In the genomic region with DNA sequence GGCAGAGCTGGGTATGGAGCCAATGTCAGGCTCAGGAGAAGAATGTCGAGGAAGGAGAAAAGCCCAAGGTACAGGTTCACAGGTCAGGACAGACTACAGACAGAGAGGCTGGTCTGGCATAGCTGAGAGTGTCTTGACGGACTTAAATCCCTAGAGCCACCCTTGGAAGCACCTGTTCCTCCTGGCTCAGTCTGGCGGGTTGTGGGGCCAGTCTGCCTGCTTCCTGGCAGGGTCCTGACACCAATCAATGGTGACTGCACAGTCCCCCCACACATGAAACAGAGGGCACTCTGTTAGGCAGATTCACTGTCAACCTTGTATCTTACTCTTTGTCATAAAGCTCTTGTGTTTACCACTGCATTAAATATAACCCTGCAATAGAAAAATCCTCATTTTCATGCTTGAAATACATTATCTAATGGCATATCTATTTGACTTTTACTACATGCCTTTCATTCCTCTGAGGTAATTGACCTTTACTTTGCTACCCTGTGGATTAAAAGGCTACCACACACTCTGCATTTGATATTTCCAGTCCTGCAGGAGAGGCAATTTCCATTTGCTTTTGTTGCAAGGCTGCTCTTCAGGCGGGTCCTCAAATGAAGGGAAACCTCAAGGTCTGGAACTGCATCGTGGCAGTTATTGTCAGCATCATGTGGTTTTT, we compare ENCODE assay signal across 17 cellular contexts.
DNase-seq lines count a peak whose midpoint lies in the region; ATAC-seq and TF ChIP-seq lines count a peak whose summit lies in the region.
"Had no signal": no experiment of that assay in that cellular context is flagged by ENCODE, and none has a peak within 500 bp of the region (broad histone marks: within the 10 kb centered on the region; RNA-seq: fewer than 3 reads in every experiment).

No MANE protein-coding gene starts in this region.

- intact Hi-C loops in right cardiac atrium (cut with DNase I) = no loop called here
- intact Hi-C loops in heart left ventricle (cut with DNase I) = no loop called here

- H3K9me3 ChIP-seq in right cardiac atrium (ENCODE audit: control insufficient read depth, low read length) (no peaks in the 10 kb centered on the region), heart left ventricle (no peaks in the 10 kb centered on the region)
- H3K9me3 ChIP-seq: BE2C had no signal

- peak; percentile 73 for TF ChIP-seq EP300 in Ishikawa (IDR thresholded peaks at IDR 0.05; ENCODE audit: borderline replicate concordance)

- no peaks in the 10 kb centered on the region for H3K36me3 Mint-ChIP-seq in stimulated activated effector memory CD8-positive, alpha-beta T cell treated with anti-CD3 and anti-CD28 coated beads, Interleukin-12 subunit alpha, Interleukin-12 subunit beta, amount 100 ng/mL, for 72 hours
- H3K36me3 Mint-ChIP-seq: CD4-positive, alpha-beta memory T cell had no signal

- 0 out of 2 replicates have a peak, but pooled peaks have one; percentile 4 for TF ChIP-seq RAD21 in Ishikawa (IDR thresholded peaks at IDR 0.05; ENCODE audit: low read depth)

- H3K27ac Mint-ChIP-seq in stimulated activated effector memory CD8-positive, alpha-beta T cell treated with anti-CD3 and anti-CD28 coated beads, Interleukin-12 subunit alpha, Interleukin-12 subunit beta, amount 100 ng/mL, for 72 hours = no peak overlapping the region
- H3K27ac Mint-ChIP-seq: CD4-positive, alpha-beta memory T cell had no signal

- peak; percentile 61 for DNase-seq in astrocyte of the hippocampus (ENCODE audit: low read depth, low spot score)
- DNase-seq in kidney tubule cell (ENCODE audit: low spot score) = peak; percentile 83
- DNase-seq in stimulated activated effector memory CD8-positive, alpha-beta T cell treated with anti-CD3 and anti-CD28 coated beads, Interleukin-12 subunit alpha, Interleukin-12 subunit beta, amount 100 ng/mL, for 72 hours (ENCODE audit: low spot score in 2 of 2) = no peak
- no peak for DNase-seq in right cardiac atrium
- no peak for DNase-seq in heart left ventricle
- DNase-seq: BE2C; CD4-positive, alpha-beta memory T cell; GF-D8; GOT3; KBM-7; NCI-H1436; NCI-H2029; NCI-H2171; NCI-H748 treated with DMSO at 0.1 percent for 48 hours had no signal

- no peak overlapping the region for H3K4me3 Mint-ChIP-seq in stimulated activated effector memory CD8-positive, alpha-beta T cell treated with anti-CD3 and anti-CD28 coated beads, Interleukin-12 subunit alpha, Interleukin-12 subunit beta, amount 100 ng/mL, for 72 hours
- H3K4me3 Mint-ChIP-seq: CD4-positive, alpha-beta memory T cell had no signal

- ATAC-seq in stimulated activated effector memory CD8-positive, alpha-beta T cell treated with anti-CD3 and anti-CD28 coated beads, Interleukin-12 subunit alpha, Interleukin-12 subunit beta, amount 100 ng/mL, for 72 hours = peak; percentile 40
- ATAC-seq in right cardiac atrium (no peak), HG02840 (IDR thresholded peaks at IDR 0.05; ENCODE audit: low FRiP score, unreplicated experiment) (no peak), heart left ventricle (no peak)

- no peaks in the 10 kb centered on the region for H3K9me3 Mint-ChIP-seq in stimulated activated effector memory CD8-positive, alpha-beta T cell treated with anti-CD3 and anti-CD28 coated beads, Interleukin-12 subunit alpha, Interleukin-12 subunit beta, amount 100 ng/mL, for 72 hours

- H3K4me1 ChIP-seq in right cardiac atrium (ENCODE audit: control insufficient read depth, insufficient read depth, low read length) = no peaks in the 10 kb centered on the region
- H3K4me1 ChIP-seq in heart left ventricle = no peaks in the 10 kb centered on the region
- H3K4me1 ChIP-seq: BE2C had no signal

- no peak for TF ChIP-seq POLR2A in heart left ventricle (IDR thresholded peaks at IDR 0.05)

- no peak for TF ChIP-seq CTCF in heart left ventricle (IDR thresholded peaks at IDR 0.05)

- WGBS in right cardiac atrium = 68% methylated on average over 5 of the region's 5 CpGs
- whole genome bisulfite sequencing in heart left ventricle, 4 donors = 65 to 72% (median 67%) methylated on average over 5 of the region's 5 CpGs

- no peaks in the 10 kb centered on the region for H3K36me3 ChIP-seq in heart left ventricle
- H3K36me3 ChIP-seq: BE2C had no signal

- no peak overlapping the region for H3K27ac ChIP-seq in right cardiac atrium (ENCODE audit: low read length)
- H3K27ac ChIP-seq in heart left ventricle = no peak overlapping the region
- H3K27ac ChIP-seq: RWPE1 had no signal

- H3K4me1 Mint-ChIP-seq in stimulated activated effector memory CD8-positive, alpha-beta T cell treated with anti-CD3 and anti-CD28 coated beads, Interleukin-12 subunit alpha, Interleukin-12 subunit beta, amount 100 ng/mL, for 72 hours = no peaks in the 10 kb centered on the region
- H3K4me1 Mint-ChIP-seq: CD4-positive, alpha-beta memory T cell had no signal

- H3K4me3 ChIP-seq in right cardiac atrium (ENCODE audit: low read length) (no peak overlapping the region), heart left ventricle (no peak overlapping the region)

- H3K27me3 ChIP-seq in right cardiac atrium (ENCODE audit: control insufficient read depth, insufficient read depth) = no peaks in the 10 kb centered on the region
- H3K27me3 ChIP-seq in heart left ventricle = no peaks in the 10 kb centered on the region
- H3K27me3 ChIP-seq: BE2C had no signal

TF ChIP-seq in Ishikawa, 13 proteins besides CTCF, POLR2A, EP300 and RAD21:
- TF ChIP-seq CEBPB (IDR thresholded peaks at IDR 0.05) = no peak
- TF ChIP-seq EGR1 (IDR thresholded peaks at IDR 0.05) = no peak
- TF ChIP-seq, protein P1, sequence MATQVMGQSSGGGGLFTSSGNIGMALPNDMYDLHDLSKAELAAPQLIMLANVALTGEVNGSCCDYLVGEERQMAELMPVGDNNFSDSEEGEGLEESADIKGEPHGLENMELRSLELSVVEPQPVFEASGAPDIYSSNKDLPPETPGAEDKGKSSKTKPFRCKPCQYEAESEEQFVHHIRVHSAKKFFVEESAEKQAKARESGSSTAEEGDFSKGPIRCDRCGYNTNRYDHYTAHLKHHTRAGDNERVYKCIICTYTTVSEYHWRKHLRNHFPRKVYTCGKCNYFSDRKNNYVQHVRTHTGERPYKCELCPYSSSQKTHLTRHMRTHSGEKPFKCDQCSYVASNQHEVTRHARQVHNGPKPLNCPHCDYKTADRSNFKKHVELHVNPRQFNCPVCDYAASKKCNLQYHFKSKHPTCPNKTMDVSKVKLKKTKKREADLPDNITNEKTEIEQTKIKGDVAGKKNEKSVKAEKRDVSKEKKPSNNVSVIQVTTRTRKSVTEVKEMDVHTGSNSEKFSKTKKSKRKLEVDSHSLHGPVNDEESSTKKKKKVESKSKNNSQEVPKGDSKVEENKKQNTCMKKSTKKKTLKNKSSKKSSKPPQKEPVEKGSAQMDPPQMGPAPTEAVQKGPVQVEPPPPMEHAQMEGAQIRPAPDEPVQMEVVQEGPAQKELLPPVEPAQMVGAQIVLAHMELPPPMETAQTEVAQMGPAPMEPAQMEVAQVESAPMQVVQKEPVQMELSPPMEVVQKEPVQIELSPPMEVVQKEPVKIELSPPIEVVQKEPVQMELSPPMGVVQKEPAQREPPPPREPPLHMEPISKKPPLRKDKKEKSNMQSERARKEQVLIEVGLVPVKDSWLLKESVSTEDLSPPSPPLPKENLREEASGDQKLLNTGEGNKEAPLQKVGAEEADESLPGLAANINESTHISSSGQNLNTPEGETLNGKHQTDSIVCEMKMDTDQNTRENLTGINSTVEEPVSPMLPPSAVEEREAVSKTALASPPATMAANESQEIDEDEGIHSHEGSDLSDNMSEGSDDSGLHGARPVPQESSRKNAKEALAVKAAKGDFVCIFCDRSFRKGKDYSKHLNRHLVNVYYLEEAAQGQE (IDR thresholded peaks at IDR 0.05; ENCODE audit: low read depth) = no peak
- peak; percentile 59; the same call in 1 of the 2 replicates for TF ChIP-seq FOXM1 (IDR thresholded peaks at IDR 0.05; ENCODE audit: borderline replicate concordance, low read depth)
- TF ChIP-seq CREB1 (IDR thresholded peaks at IDR 0.05; ENCODE audit: low read depth) = no peak
- 0 out of 2 replicates have a peak, but pooled peaks have one; percentile 26 for TF ChIP-seq NFIC (IDR thresholded peaks at IDR 0.05)
- TF ChIP-seq, protein P2, sequence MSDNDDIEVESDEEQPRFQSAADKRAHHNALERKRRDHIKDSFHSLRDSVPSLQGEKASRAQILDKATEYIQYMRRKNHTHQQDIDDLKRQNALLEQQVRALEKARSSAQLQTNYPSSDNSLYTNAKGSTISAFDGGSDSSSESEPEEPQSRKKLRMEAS (IDR thresholded peaks at IDR 0.05) = peak; percentile 48; the same call in 1 of the 2 replicates
- peak; percentile 56; the same call in 1 of the 2 replicates for TF ChIP-seq TCF12 (IDR thresholded peaks at IDR 0.05; ENCODE audit: low read depth)
- no peak for TF ChIP-seq YY1 (IDR thresholded peaks at IDR 0.05; ENCODE audit: low read depth)
- TF ChIP-seq TAF1 (IDR thresholded peaks at IDR 0.05; ENCODE audit: low read depth) = no peak
- peak; percentile 87 for TF ChIP-seq TEAD4 (IDR thresholded peaks at IDR 0.05)
- TF ChIP-seq, protein P3, sequence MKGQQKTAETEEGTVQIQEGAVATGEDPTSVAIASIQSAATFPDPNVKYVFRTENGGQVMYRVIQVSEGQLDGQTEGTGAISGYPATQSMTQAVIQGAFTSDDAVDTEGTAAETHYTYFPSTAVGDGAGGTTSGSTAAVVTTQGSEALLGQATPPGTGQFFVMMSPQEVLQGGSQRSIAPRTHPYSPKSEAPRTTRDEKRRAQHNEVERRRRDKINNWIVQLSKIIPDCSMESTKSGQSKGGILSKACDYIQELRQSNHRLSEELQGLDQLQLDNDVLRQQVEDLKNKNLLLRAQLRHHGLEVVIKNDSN (IDR thresholded peaks at IDR 0.05) = no peak
TF ChIP-seq in Ishikawa: peak in this region for 5.

Comparison
In these comparisons a context has a peak if more than half of its experiments do, and no peak if none do; other contexts are left out.
1. DNase-seq: peak in astrocyte of the hippocampus (single experiment) and kidney tubule cell (single experiment); none in stimulated activated effector memory CD8-positive, alpha-beta T cell treated with anti-CD3 and anti-CD28 coated beads, Interleukin-12 subunit alpha, Interleukin-12 subunit beta, amount 100 ng/mL, for 72 hours (0 of 2), right cardiac atrium (0 of 3) and heart left ventricle (0 of 5).